9 cellular contexts compared by ENCODE assay signal in the genomic region with DNA sequence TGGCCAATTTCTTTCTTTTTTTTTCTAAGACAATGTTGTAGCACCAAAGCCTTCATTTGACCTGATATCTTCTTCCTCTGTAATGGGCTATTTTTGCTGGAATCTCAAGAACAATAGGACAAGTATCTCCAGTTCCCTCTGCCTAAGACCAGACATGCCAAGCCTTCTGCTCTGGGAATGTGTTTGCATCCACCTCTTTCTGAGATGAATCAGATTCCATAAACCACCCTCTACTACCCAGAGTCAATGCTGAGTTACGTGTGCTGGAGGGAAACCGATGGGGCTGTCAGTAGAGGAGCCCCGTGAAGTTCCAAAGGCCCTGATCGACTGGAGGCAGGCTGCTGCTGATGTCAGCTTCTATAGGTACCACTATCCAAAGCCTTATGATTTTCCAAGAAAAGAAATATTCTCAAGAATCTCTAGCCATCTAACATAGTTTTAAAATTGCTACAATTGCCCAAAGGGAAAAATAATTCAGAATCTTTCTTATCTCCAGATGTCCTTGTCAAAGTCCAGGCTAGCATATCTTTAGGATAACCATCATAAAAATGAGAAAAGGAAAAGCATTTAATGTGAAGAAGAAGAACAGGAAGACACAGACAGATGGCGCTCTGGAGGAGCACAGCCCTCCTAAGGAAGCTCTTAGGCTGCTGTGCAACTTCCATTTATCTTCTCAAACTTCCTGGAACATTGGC.
DNase-seq lines count a peak whose midpoint lies in the region; ATAC-seq and TF ChIP-seq lines count a peak whose summit lies in the region.
"Had no signal": no experiment of that assay in that cellular context is flagged by ENCODE, and none has a peak within 500 bp of the region (broad histone marks: within the 10 kb centered on the region; RNA-seq: fewer than 3 reads in every experiment).

No MANE protein-coding gene starts in this region.

- no peak overlapping the region for H3K27ac ChIP-seq in neural progenitor cell

- H3K27me3 ChIP-seq in BE2C: peaks cover 14% of the 10 kb centered on the region; the same call in 1 of the 2 replicates
- peaks cover 16% of the 10 kb centered on the region for H3K27me3 ChIP-seq in neural progenitor cell

- no peaks in the 10 kb centered on the region for H4K20me1 ChIP-seq in neural progenitor cell (ENCODE audit: low read depth)

- H3K4me1 ChIP-seq in BE2C: no peaks in the 10 kb centered on the region
- no peaks in the 10 kb centered on the region for H3K4me1 ChIP-seq in neural progenitor cell

- H3F3A ChIP-seq in neural progenitor cell (ENCODE audit: low read depth): no peaks in the 10 kb centered on the region

- no peak overlapping the region for H3K4me3 Mint-ChIP-seq in neural progenitor cell
- H3K4me3 Mint-ChIP-seq: memory B cell had no signal

- in situ Hi-C loops in GM13977 (cut with MboI; ENCODE audit: low pct_unique_long_range_greater_than_20kb, low sequenced_read_pairs, unreplicated experiment): no loop called here

- no peak overlapping the region for H3K27ac Mint-ChIP-seq in neural progenitor cell
- H3K27ac Mint-ChIP-seq: memory B cell had no signal

- peak; percentile 34 for DNase-seq in BE2C
- peak; percentile 35 for DNase-seq in GM13977 (ENCODE audit: low spot score)
- peak; percentile 13 for DNase-seq in NCI-H748 treated with DMSO at 0.1 percent for 48 hours (lab: John Stamatoyannopoulos, UW)
- peak; percentile 53 for DNase-seq in ecto neural progenitor cell (ENCODE audit: low spot score)
- peak; percentile 65 for DNase-seq in neural progenitor cell (ENCODE audit: low spot score)
- DNase-seq in NCI-H446 treated with DMSO at 0.1 percent for 48 hours (lab: John Stamatoyannopoulos, UW): no peak

- H3K36me3 ChIP-seq in BE2C: no peaks in the 10 kb centered on the region
- H3K36me3 ChIP-seq in neural progenitor cell: no peaks in the 10 kb centered on the region

- H3K9ac ChIP-seq in neural progenitor cell: no peak overlapping the region

- H3K4me1 Mint-ChIP-seq in neural progenitor cell: no peaks in the 10 kb centered on the region
- H3K4me1 Mint-ChIP-seq: memory B cell had no signal

- H3K4me2 ChIP-seq in neural progenitor cell: no peak overlapping the region

- no peaks in the 10 kb centered on the region for H3K36me3 Mint-ChIP-seq in neural progenitor cell
- H3K36me3 Mint-ChIP-seq: memory B cell had no signal

- ATAC-seq in GM21786 (IDR thresholded peaks at IDR 0.05; ENCODE audit: unreplicated experiment) (no peak), HG02678 (IDR thresholded peaks at IDR 0.05; ENCODE audit: unreplicated experiment) (no peak)

- H3K9me3 Mint-ChIP-seq in neural progenitor cell: no peaks in the 10 kb centered on the region
- H3K9me3 Mint-ChIP-seq: memory B cell had no signal

- peaks cover 2% of the 10 kb centered on the region for H3K27me3 Mint-ChIP-seq in neural progenitor cell (ENCODE audit: insufficient read depth, low read depth)

- H3K4me3 ChIP-seq in BE2C (ENCODE audit: low read depth, low read length) (no peak overlapping the region), neural progenitor cell (no peak overlapping the region)

- no peaks in the 10 kb centered on the region for H3K79me2 ChIP-seq in neural progenitor cell (ENCODE audit: low read depth)

- no peak overlapping the region for H2AFZ ChIP-seq in neural progenitor cell (replicated peaks)

- peak; percentile 65 for TF ChIP-seq CTCF in BE2C (IDR thresholded peaks at IDR 0.05; ENCODE audit: low read depth, low read length)
- peak; percentile 58 for TF ChIP-seq CTCF in GM13977 (IDR thresholded peaks at IDR 0.05; ENCODE audit: extremely low read depth, insufficient read depth, missing control alignments)
- peak; percentile 78 for TF ChIP-seq CTCF in neural progenitor cell (IDR thresholded peaks at IDR 0.05)

- H3K9me3 ChIP-seq in BE2C: no peaks in the 10 kb centered on the region
- no peaks in the 10 kb centered on the region for H3K9me3 ChIP-seq in neural progenitor cell (ENCODE audit: low read depth)
